ENCODE assay signal across 8 cellular contexts in genomic region chr6:108497883-108498282, GRCh38.
DNase-seq lines count a peak whose midpoint lies in the region; ATAC-seq and TF ChIP-seq lines count a peak whose summit lies in the region.
"Had no signal": no experiment of that assay in that cellular context is flagged by ENCODE, and none has a peak within 500 bp of the region (broad histone marks: within the 10 kb centered on the region; RNA-seq: fewer than 3 reads in every experiment).

No MANE protein-coding gene starts in this region.

- TF ChIP-seq CTCF in DOHH2 (IDR thresholded peaks at IDR 0.05; ENCODE audit: low read depth, low read length, poor library complexity, severe bottlenecking) (peak; percentile 52), transverse colon (IDR thresholded peaks at IDR 0.05) (peak in 3 of 5 experiments; percentile 31 to 37 (median 35))

- H3K27me3 Mint-ChIP-seq in effector memory CD8-positive, alpha-beta T cell, result no peaks in the 10 kb centered on the region
- H3K27me3 Mint-ChIP-seq: activated B cell treated with CpG ODN at 0.5 μM for 24 hours had no signal

- H3K36me3 ChIP-seq in DOHH2 (ENCODE audit: control insufficient read depth, low read length) (no peaks in the 10 kb centered on the region), SJCRH30 (no peaks in the 10 kb centered on the region), transverse colon (no peaks in the 10 kb centered on the region)

- no peaks in the 10 kb centered on the region for H3K9me3 ChIP-seq in DOHH2 (ENCODE audit: control insufficient read depth, insufficient read depth, low read length)
- no peaks in the 10 kb centered on the region for H3K9me3 ChIP-seq in SJCRH30 (replicated peaks)
- no peaks in the 10 kb centered on the region for H3K9me3 ChIP-seq in transverse colon

- no peak for TF ChIP-seq EP300 in transverse colon (IDR thresholded peaks at IDR 0.05; ENCODE audit: low read depth)

- H3K4me1 ChIP-seq in DOHH2 (ENCODE audit: control insufficient read depth, low read length) (no peaks in the 10 kb centered on the region), SJCRH30 (no peaks in the 10 kb centered on the region), transverse colon (no peaks in the 10 kb centered on the region)

- H3K4me3 ChIP-seq in DOHH2 (ENCODE audit: low read length) (no peak overlapping the region), SJCRH30 (no peak overlapping the region), transverse colon (no peak overlapping the region)

- DNase-seq in HCEC 1CT, result peak; percentile 47
- peak; percentile 17 to 44 for DNase-seq in SJCRH30
- DNase-seq in foreskin melanocyte, result peak; percentile 24
- peak; percentile 12 for DNase-seq in transverse colon
- DNase-seq in dedifferentiated amniotic fluid mesenchymal stem cell (ENCODE audit: extremely low spot score), result no peak
- DNase-seq in effector memory CD8-positive, alpha-beta T cell, result no peak
- DNase-seq: activated B cell treated with CpG ODN at 0.5 μM for 24 hours had no signal

- no peak overlapping the region for H3K4me3 Mint-ChIP-seq in effector memory CD8-positive, alpha-beta T cell
- H3K4me3 Mint-ChIP-seq: activated B cell treated with CpG ODN at 0.5 μM for 24 hours had no signal

- no peak for TF ChIP-seq POLR2A in transverse colon (IDR thresholded peaks at IDR 0.05)

- WGBS in transverse colon (ENCODE audit: low coverage in 1 of 2), 2 donors, result 52% methylated on average over 3 of the region's 3 CpGs; no CpG with 5 or more reads in 1 of the 2 donors

- no peaks in the 10 kb centered on the region for H3K4me1 Mint-ChIP-seq in effector memory CD8-positive, alpha-beta T cell (ENCODE audit: low read depth in 2 of 2)
- H3K4me1 Mint-ChIP-seq: activated B cell treated with CpG ODN at 0.5 μM for 24 hours had no signal

- in situ Hi-C loops in transverse colon (cut with MboI; ENCODE audit: low pct_ligation_motif_present in 1 of 4, low pct_unique_long_range_greater_than_20kb in 1 of 4, low sequenced_read_pairs in 3 of 4), result loop anchor here in 3 of 4 donors (10.0 to 25.0 kb wide), 2 partner anchors 383 to 386 kb away; no protein-coding TSS in a partner anchor

- H3K9me3 Mint-ChIP-seq in effector memory CD8-positive, alpha-beta T cell, result no peaks in the 10 kb centered on the region
- H3K9me3 Mint-ChIP-seq: activated B cell treated with CpG ODN at 0.5 μM for 24 hours had no signal

- intact Hi-C loops in transverse colon (cut with DNase I; ENCODE audit: low total_unique reads), result loop anchor here (10.0 kb wide), 1 partner anchor 383 kb away; no protein-coding TSS in a partner anchor

- no peak for ATAC-seq in effector memory CD8-positive, alpha-beta T cell (replicated peaks)

- no peaks in the 10 kb centered on the region for H4K20me1 ChIP-seq in DOHH2 (ENCODE audit: control insufficient read depth, insufficient read depth, low read depth, low read length)

- no peaks in the 10 kb centered on the region for H3K27me3 ChIP-seq in DOHH2 (ENCODE audit: control insufficient read depth, low read length)
- H3K27me3 ChIP-seq in SJCRH30, result no peaks in the 10 kb centered on the region
- H3K27me3 ChIP-seq in transverse colon, result no peaks in the 10 kb centered on the region

- no peaks in the 10 kb centered on the region for H3F3A ChIP-seq in DOHH2 (ENCODE audit: control insufficient read depth, insufficient read depth)

- H3K36me3 Mint-ChIP-seq in effector memory CD8-positive, alpha-beta T cell (ENCODE audit: insufficient read depth), result no peaks in the 10 kb centered on the region

- no peak overlapping the region for H3K27ac ChIP-seq in DOHH2 (ENCODE audit: low read depth, low read length)
- no peak overlapping the region for H3K27ac ChIP-seq in SJCRH30
- H3K27ac ChIP-seq in transverse colon, result no peak overlapping the region

- no peaks in the 10 kb centered on the region for H3K79me2 ChIP-seq in DOHH2 (ENCODE audit: control insufficient read depth, low read length)

- no peak overlapping the region for H3K27ac Mint-ChIP-seq in effector memory CD8-positive, alpha-beta T cell
- H3K27ac Mint-ChIP-seq: activated B cell treated with CpG ODN at 0.5 μM for 24 hours had no signal

- H3K9me2 ChIP-seq in DOHH2 (replicated peaks; ENCODE audit: control insufficient read depth, low read length), result no peaks in the 10 kb centered on the region

- no peak overlapping the region for H3K4me2 ChIP-seq in DOHH2 (ENCODE audit: low read length)

Comparison
In these comparisons a context has a peak if more than half of its experiments do, and no peak if none do; other contexts are left out.
1. DNase-seq: peak in HCEC 1CT (single experiment), SJCRH30 (2 of 2), foreskin melanocyte (single experiment) and transverse colon (single experiment); none in dedifferentiated amniotic fluid mesenchymal stem cell (single experiment) and effector memory CD8-positive, alpha-beta T cell (0 of 3).